ENCODE assay signal across 13 cellular contexts in the genomic region with DNA sequence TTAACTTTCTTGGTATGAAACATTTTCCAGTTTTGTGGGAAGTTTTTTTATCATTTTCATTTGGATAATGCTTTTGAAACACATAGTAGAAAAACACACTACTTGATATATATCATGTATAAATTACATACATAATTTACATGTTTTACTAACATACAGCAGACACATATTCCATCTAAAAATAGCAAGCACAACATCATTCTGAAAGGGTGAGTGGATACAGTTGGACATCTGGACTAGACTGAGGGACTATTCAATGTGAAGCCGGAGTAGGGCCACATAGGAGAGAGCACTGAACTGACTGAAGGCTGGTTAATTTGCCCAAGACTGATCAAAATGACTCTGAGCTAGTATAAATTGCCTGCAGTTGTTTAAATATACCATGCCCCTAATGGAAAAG. TPM values are rescaled to one million over a fixed set of nuclear protein-coding genes. Genes with fewer than 3 reads are reported as not detected.
DNase-seq lines count a peak whose midpoint lies in the region; ATAC-seq, FAIRE-seq and TF ChIP-seq lines count a peak whose summit lies in the region.
"Had no signal": no experiment of that assay in that cellular context is flagged by ENCODE, and none has a peak within 500 bp of the region (broad histone marks: within the 10 kb centered on the region; RNA-seq: fewer than 3 reads in every experiment).

No MANE protein-coding gene starts in this region.

- peak; percentile 58 for DNase-seq in COLO668 (lab: John Stamatoyannopoulos, UW; ENCODE audit: unreplicated experiment)
- peak; percentile 45 for DNase-seq in fibroblast of the aortic adventitia (ENCODE audit: low read depth)
- DNase-seq in cerebellar cortex (ENCODE audit: low spot score), result no peak
- DNase-seq in small intestine, result no peak
- DNase-seq in GM12891 (ENCODE audit: insufficient read length, low spot score), result no peak
- DNase-seq: activated CD4-positive, alpha-beta T cell treated with anti-CD3 and anti-CD28 coated beads for 36 hours; Peyer's patch; stimulated activated CD4-positive, alpha-beta T cell treated with anti-CD3 and anti-CD28 coated beads, Interleukin-4, amount 100 ng/mL, for 4 hours; testis had no signal

- H3K9ac ChIP-seq in Loucy (ENCODE audit: low read depth, low read length, poor library complexity, severe bottlenecking) (peak overlapping the region; percentile 96), OCI-LY1 (ENCODE audit: low read length) (peak overlapping the region; percentile 99; the same call in 1 of the 2 replicates)

- no peak overlapping the region for H2AFZ ChIP-seq in Loucy (ENCODE audit: low read length)
- no peak overlapping the region for H2AFZ ChIP-seq in OCI-LY1 (ENCODE audit: low read length)

- H3F3A ChIP-seq in Loucy (ENCODE audit: low read depth) (peaks cover 3% of the 10 kb centered on the region), OCI-LY1 (ENCODE audit: insufficient read depth, low read length) (no peaks in the 10 kb centered on the region)

- H3K4me2 ChIP-seq in Loucy (ENCODE audit: low read depth, low read length, poor library complexity, severe bottlenecking) (peak overlapping the region; percentile 91), OCI-LY1 (ENCODE audit: low read length) (peak overlapping the region; percentile 88)

- no peaks in the 10 kb centered on the region for H3K27me3 ChIP-seq in Loucy (ENCODE audit: insufficient read depth, low read length, poor library complexity, severe bottlenecking)
- no peaks in the 10 kb centered on the region for H3K27me3 ChIP-seq in OCI-LY1 (ENCODE audit: insufficient read depth, low read length)
- no peaks in the 10 kb centered on the region for H3K27me3 ChIP-seq in small intestine (ENCODE audit: control insufficient read depth in 2 of 2, insufficient read depth in 2 of 2, low read length in 2 of 2)
- H3K27me3 ChIP-seq: Peyer's patch, testis had no signal

- FAIRE-seq in small intestine (lab: Jason Lieb, UNC), result no peak
- FAIRE-seq in GM12891 (lab: Jason Lieb, UNC), result no peak

- TF ChIP-seq CTCF in Loucy (conservative IDR thresholded peaks at IDR 0.05; ENCODE audit: low read length) (no peak), OCI-LY1 (IDR thresholded peaks at IDR 0.05; ENCODE audit: low read length) (no peak), fibroblast of the aortic adventitia (IDR thresholded peaks at IDR 0.05; ENCODE audit: insufficient read depth, low read length) (no peak)

- H3K9me3 ChIP-seq in Loucy (ENCODE audit: insufficient read depth, low read depth, low read length), result no peaks in the 10 kb centered on the region
- no peaks in the 10 kb centered on the region for H3K9me3 ChIP-seq in OCI-LY1 (ENCODE audit: low read length)
- H3K9me3 ChIP-seq in small intestine (ENCODE audit: control insufficient read depth, low read depth), result no peaks in the 10 kb centered on the region
- H3K9me3 ChIP-seq: neutrophil, Peyer's patch, testis had no signal

- H3K36me3 ChIP-seq in Loucy (ENCODE audit: insufficient read depth, low read length) (no peaks in the 10 kb centered on the region), OCI-LY1 (ENCODE audit: insufficient read depth, low read length) (no peaks in the 10 kb centered on the region), small intestine (ENCODE audit: control insufficient read depth in 2 of 2, insufficient read depth in 2 of 2, low read length in 2 of 2) (no peaks in the 10 kb centered on the region)
- H3K36me3 ChIP-seq: neutrophil, Peyer's patch had no signal

- peaks cover 15% of the 10 kb centered on the region for H4K20me1 ChIP-seq in Loucy (ENCODE audit: insufficient read depth, low read length, poor library complexity, severe bottlenecking)
- no peaks in the 10 kb centered on the region for H4K20me1 ChIP-seq in OCI-LY1 (ENCODE audit: insufficient read depth, low read length)

- 93 to 97% (median 96%) methylated on average over 1 of the region's 1 CpG for WGBS in small intestine, 3 donors

- ATAC-seq in GM19023 (IDR thresholded peaks at IDR 0.05; ENCODE audit: unreplicated experiment), result no peak
- ATAC-seq: activated CD4-positive, alpha-beta T cell treated with anti-CD3 and anti-CD28 coated beads for 36 hours had no signal

- H3K9me2 ChIP-seq in Loucy (replicated peaks; ENCODE audit: low read depth, low read length) (no peaks in the 10 kb centered on the region), OCI-LY1 (ENCODE audit: low read depth, low read length) (no peaks in the 10 kb centered on the region)

- peaks cover 99% of the 10 kb centered on the region for H3K79me2 ChIP-seq in Loucy (ENCODE audit: insufficient read depth, low read length)
- H3K79me2 ChIP-seq in OCI-LY1 (ENCODE audit: insufficient read depth, low read length), result peaks cover 74% of the 10 kb centered on the region

- TF ChIP-seq POLR2A in GM12891 (IDR thresholded peaks at IDR 0.05; ENCODE audit: low read depth, low read length), result no peak

- H3K4me1 ChIP-seq in Loucy (ENCODE audit: insufficient read depth, low read length, poor library complexity, severe bottlenecking) (peaks cover 65% of the 10 kb centered on the region), OCI-LY1 (ENCODE audit: insufficient read depth, low read length, severe bottlenecking) (peaks cover 59% of the 10 kb centered on the region), small intestine (ENCODE audit: control insufficient read depth in 2 of 2, insufficient read depth in 1 of 2, low read depth in 1 of 2, low read length in 1 of 2) (no peaks in the 10 kb centered on the region)
- H3K4me1 ChIP-seq: testis had no signal

- peak overlapping the region; percentile 85 for H3K4me3 ChIP-seq in Loucy (ENCODE audit: low read length, poor library complexity, severe bottlenecking)
- H3K4me3 ChIP-seq in OCI-LY1 (ENCODE audit: low read depth, low read length, poor library complexity, severe bottlenecking), result peak overlapping the region; percentile 89
- H3K4me3 ChIP-seq in fibroblast of the aortic adventitia (ENCODE audit: low read depth, low read length), result no peak overlapping the region
- H3K4me3 ChIP-seq in small intestine (ENCODE audit: low read depth in 1 of 2, low read length in 2 of 2), result no peak overlapping the region
- H3K4me3 ChIP-seq: Peyer's patch, testis had no signal

- H3K27ac ChIP-seq in OCI-LY1 (ENCODE audit: low read depth, low read length, poor library complexity, severe bottlenecking) (peak overlapping the region; percentile 95), small intestine (ENCODE audit: low read depth in 1 of 2, low read length in 1 of 2) (no peak overlapping the region)
- H3K27ac ChIP-seq: neutrophil, Peyer's patch had no signal

TF ChIP-seq in GM12891, 5 proteins besides CTCF, POLR2A, EP300 and RAD21:
- TF ChIP-seq SPI1 (IDR thresholded peaks at IDR 0.05; ENCODE audit: low read depth, low read length) (no peak), TAF1 (IDR thresholded peaks at IDR 0.05; ENCODE audit: low read depth, low read length) (no peak), PAX5 (IDR thresholded peaks at IDR 0.05; ENCODE audit: insufficient read depth, low read length, severe bottlenecking) (no peak), POU2F2 (IDR thresholded peaks at IDR 0.05; ENCODE audit: low read depth, low read length) (no peak), POLR2AphosphoS5 (IDR thresholded peaks at IDR 0.05; ENCODE audit: low read depth, low read length) (no peak)

RNA-seq across cellular contexts. Expression of a gene that starts 11.7 kb away (rescaled TPM):
- 15.3 and 34.1 TPM in 2 replicates for total RNA-seq in fibroblast of the aortic adventitia (ENCODE audit: low replicate concordance)
- 10 to 100 TPM; 12.5 to 18.3 (median 15.1) TPM for polyA plus RNA-seq in small intestine
- 27.9 TPM for polyA plus RNA-seq in GM12891 (2012; ENCODE audit: low read depth, missing spikeins)

RNA-seq across cellular contexts. Expression of a gene that starts 21.7 kb away (rescaled TPM):
- total RNA-seq in fibroblast of the aortic adventitia (ENCODE audit: low replicate concordance), result 93.8 and 100 TPM in 2 replicates
- 10 to 100 TPM; 19.5 to 37.2 (median 27.8) TPM for polyA plus RNA-seq in small intestine
- 62.2 TPM for polyA plus RNA-seq in GM12891 (2012; ENCODE audit: low read depth, missing spikeins)

Comparison
In these comparisons a context has a peak if more than half of its experiments do, and no peak if none do; other contexts are left out.
1. DNase-seq: peak in COLO668 (single experiment) and fibroblast of the aortic adventitia (single experiment); none in cerebellar cortex (single experiment), small intestine (single experiment) and GM12891 (single experiment).
2. H3K4me3 ChIP-seq: peak in Loucy (single experiment) and OCI-LY1 (single experiment); none in fibroblast of the aortic adventitia (single experiment) and small intestine (0 of 2).